10 cellular contexts compared by ENCODE assay signal in the genomic region with DNA sequence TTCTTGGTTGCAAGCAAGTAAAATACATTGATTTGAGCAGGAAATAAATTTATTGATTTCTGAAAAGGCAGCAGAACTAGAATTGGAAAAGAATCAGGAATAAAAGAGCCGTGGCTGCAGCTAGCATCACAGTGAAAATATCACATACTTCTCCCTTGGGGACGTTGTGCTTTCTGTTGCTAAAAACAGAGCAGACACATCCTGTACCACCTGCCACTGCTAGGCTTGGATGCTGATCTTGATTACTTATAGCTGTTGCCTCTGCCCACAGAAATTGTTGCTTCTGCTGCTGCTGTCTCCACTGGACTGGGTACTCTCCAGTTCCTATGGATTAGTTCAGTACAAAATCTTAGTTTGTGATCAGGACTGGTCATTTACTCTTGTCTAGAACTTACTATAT.
DNase-seq lines count a peak whose midpoint lies in the region; ATAC-seq and TF ChIP-seq lines count a peak whose summit lies in the region.
"Had no signal": no experiment of that assay in that cellular context is flagged by ENCODE, and none has a peak within 500 bp of the region (broad histone marks: within the 10 kb centered on the region; RNA-seq: fewer than 3 reads in every experiment).

No MANE protein-coding gene starts in this region.

- CTCF ChIA-PET in CD8-positive, alpha-beta T cell (lab: Charles Lee): no interaction called here

- peaks cover 6% of the 10 kb centered on the region for H3K9me3 Mint-ChIP-seq in CD8-positive, alpha-beta T cell
- H3K9me3 Mint-ChIP-seq: nephron; T-helper 2 cell treated with Interferon-gamma antibody and Interleukin-4, amounts not matched to agents 5 μg/mL and 100 μg/mL, for 36 hours had no signal

- no peaks in the 10 kb centered on the region for H3K9me3 ChIP-seq in CD8-positive, alpha-beta T cell (ENCODE audit: low read length)
- H3K9me3 ChIP-seq in WERI-Rb-1 (ENCODE audit: severe bottlenecking): no peaks in the 10 kb centered on the region

- POLR2A ChIA-PET in CD8-positive, alpha-beta T cell (lab: Charles Lee): no interaction called here

- peak; percentile 21 for DNase-seq in GM12864 (ENCODE audit: low read depth)
- DNase-seq in SHP77 (lab: John Stamatoyannopoulos, UW): peak; percentile 70 to 79
- no peak for DNase-seq in CD8-positive, alpha-beta T cell
- no peak for DNase-seq in posterior vena cava (ENCODE audit: low spot score)
- no peak for DNase-seq in NCI-H128 (lab: John Stamatoyannopoulos, UW; ENCODE audit: unreplicated experiment)
- no peak for DNase-seq in WERI-Rb-1

- no peaks in the 10 kb centered on the region for H3K4me1 Mint-ChIP-seq in CD8-positive, alpha-beta T cell (ENCODE audit: low read depth)
- H3K4me1 Mint-ChIP-seq: nephron had no signal

- intact Hi-C loops in CD8-positive, alpha-beta T cell (cut with DNase I, micrococcal nuclease): no loop called here
- intact Hi-C loops in posterior vena cava (cut with DNase I): no loop called here

- no peak overlapping the region for H3K4me3 Mint-ChIP-seq in CD8-positive, alpha-beta T cell
- H3K4me3 Mint-ChIP-seq: nephron; T-helper 2 cell treated with Interferon-gamma antibody and Interleukin-4, amounts not matched to agents 5 μg/mL and 100 μg/mL, for 36 hours had no signal

- H3K27me3 Mint-ChIP-seq in CD8-positive, alpha-beta T cell (ENCODE audit: low read depth): no peaks in the 10 kb centered on the region

- H3K36me3 ChIP-seq in CD8-positive, alpha-beta T cell (ENCODE audit: insufficient read depth, low read length): no peaks in the 10 kb centered on the region
- no peaks in the 10 kb centered on the region for H3K36me3 ChIP-seq in WERI-Rb-1

- H3K27me3 ChIP-seq in CD8-positive, alpha-beta T cell (ENCODE audit: insufficient read depth, low read length): no peaks in the 10 kb centered on the region
- H3K27me3 ChIP-seq in WERI-Rb-1 (ENCODE audit: insufficient read depth, low read depth, severe bottlenecking): no peaks in the 10 kb centered on the region

- peak; percentile 98 for ATAC-seq in GM19467 (IDR thresholded peaks at IDR 0.05; ENCODE audit: unreplicated experiment)
- ATAC-seq in HG03103 (IDR thresholded peaks at IDR 0.05; ENCODE audit: low read depth, unreplicated experiment): peak; percentile 98
- ATAC-seq in CD8-positive, alpha-beta T cell: no peak

- H3K4me3 ChIP-seq in GM12864 (ENCODE audit: low read depth, low read length) (no peak overlapping the region), WERI-Rb-1 (ENCODE audit: low read depth, low read length) (no peak overlapping the region)
- H3K4me3 ChIP-seq in CD8-positive, alpha-beta T cell (ENCODE audit: low read depth, low read length): no peak overlapping the region

- no peak for TF ChIP-seq CTCF in GM12864 (IDR thresholded peaks at IDR 0.05; ENCODE audit: low read depth, low read length, missing control alignments)
- no peak for TF ChIP-seq CTCF in CD8-positive, alpha-beta T cell (IDR thresholded peaks at IDR 0.05)
- TF ChIP-seq CTCF in WERI-Rb-1 (IDR thresholded peaks at IDR 0.05; ENCODE audit: low read depth, low read length): no peak

- H3K36me3 Mint-ChIP-seq in CD8-positive, alpha-beta T cell: no peaks in the 10 kb centered on the region

- no peak overlapping the region for H3K27ac Mint-ChIP-seq in CD8-positive, alpha-beta T cell
- H3K27ac Mint-ChIP-seq: nephron; T-helper 2 cell treated with Interferon-gamma antibody and Interleukin-4, amounts not matched to agents 5 μg/mL and 100 μg/mL, for 36 hours had no signal

- H3K4me1 ChIP-seq in CD8-positive, alpha-beta T cell (ENCODE audit: insufficient read depth, low read length): no peaks in the 10 kb centered on the region

- no peak overlapping the region for H3K27ac ChIP-seq in CD8-positive, alpha-beta T cell (ENCODE audit: low read depth, low read length)
- no peak overlapping the region for H3K27ac ChIP-seq in WERI-Rb-1

Comparison
In these comparisons a context has a peak if more than half of its experiments do, and no peak if none do; other contexts are left out.
1. DNase-seq: peak in GM12864 (single experiment) and SHP77 (2 of 2); none in CD8-positive, alpha-beta T cell (0 of 7), posterior vena cava (single experiment), NCI-H128 (single experiment) and WERI-Rb-1 (single experiment).